25 cellular contexts compared by ENCODE assay signal in the genomic region with DNA sequence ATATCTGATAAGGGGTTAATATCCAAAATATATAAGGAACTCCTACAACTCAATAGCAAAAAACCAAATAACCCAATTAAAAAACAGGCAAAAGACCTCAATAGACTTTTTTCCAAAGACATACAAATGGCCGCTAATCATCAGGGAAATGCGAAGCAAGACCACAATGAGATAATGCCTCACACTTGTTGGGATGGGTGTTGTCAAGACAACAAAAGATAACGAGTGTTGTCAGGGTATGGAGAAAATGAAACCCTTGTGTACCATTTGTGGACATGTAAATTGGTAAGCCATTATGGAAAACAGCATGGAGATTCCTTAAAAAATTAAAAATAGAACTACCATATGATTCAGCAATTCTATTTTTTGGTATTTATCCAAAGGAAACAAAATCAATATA.
"Had no signal": no experiment of that assay in that cellular context is flagged by ENCODE, and none has a peak within 500 bp of the region (broad histone marks: within the 10 kb centered on the region; RNA-seq: fewer than 3 reads in every experiment).

No MANE protein-coding gene starts in this region.

- H3K27ac ChIP-seq: hepatocyte, left ventricle myocardium inferior, neural progenitor cell, neutrophil, ovary, prostate gland, skin epidermis, stomach, testis, thyroid gland, transverse colon, upper lobe of right lung had no signal

- H3K36me3 ChIP-seq: left ventricle myocardium inferior, neural progenitor cell, neutrophil, ovary, prostate gland, stomach, thyroid gland, transverse colon, upper lobe of right lung had no signal

- H3K79me2 ChIP-seq: hepatocyte had no signal

- H3K27me3 ChIP-seq: hepatocyte, neural progenitor cell, neutrophil, ovary, stomach, testis, thyroid gland, transverse colon, upper lobe of right lung had no signal

- H3K4me3 ChIP-seq: hepatocyte, left ventricle myocardium inferior, lung, neural progenitor cell, ovary, prostate gland, skin epidermis, stomach, testis, thyroid gland, transverse colon, upper lobe of right lung had no signal

- ATAC-seq: naive thymus-derived CD8-positive, alpha-beta T cell; right cardiac atrium; sciatic nerve; stimulated activated naive B cell treated with anti-CD40 and anti-IgM and Interleukin-4, amounts not matched to agents 10 μg/mL and 1 μg/mL and 100 μg/mL, for 72 hours; stimulated activated naive CD8-positive, alpha-beta T cell treated with anti-CD3 and anti-CD28 coated beads, Interleukin-15, Interleukin-2, amounts not matched to agents 100 U/mL and 50 U/mL, for 24 hours; upper lobe of right lung had no signal

- H3K9me3 ChIP-seq: left ventricle myocardium inferior, neutrophil, ovary, prostate gland, testis, thyroid gland, transverse colon, upper lobe of right lung had no signal

- H3K4me2 ChIP-seq: hepatocyte, neural progenitor cell had no signal

- H3K9ac ChIP-seq: neural progenitor cell had no signal

- DNase-seq: islet precursor cell; left ventricle myocardium inferior; naive thymus-derived CD8-positive, alpha-beta T cell; occipital lobe; ovary; retina; right cardiac atrium; stimulated activated CD4-positive, alpha-beta T cell treated with anti-CD3 and anti-CD28 coated beads, Interleukin-12 subunit alpha, Interleukin-12 subunit beta, amount 100 ng/mL, for 4 hours; stimulated activated CD4-positive, alpha-beta T cell treated with anti-CD3 and anti-CD28 coated beads, Interleukin-15, amount 100 ng/mL, for 24 hours; stimulated activated CD4-positive, alpha-beta T cell treated with anti-CD3 and anti-CD28 coated beads, Interleukin-2, amount 100 ng/mL, for 24 hours; stimulated activated CD4-positive, alpha-beta T cell treated with anti-CD3 and anti-CD28 coated beads, Interleukin-4, amount 100 ng/mL, for 1 hour; stimulated activated naive B cell treated with anti-CD40 and anti-IgM and Interleukin-4, amounts not matched to agents 10 μg/mL and 1 μg/mL and 100 μg/mL, for 72 hours; stimulated activated naive CD8-positive, alpha-beta T cell treated with anti-CD3 and anti-CD28 coated beads, Interleukin-15, Interleukin-2, amounts not matched to agents 100 U/mL and 50 U/mL, for 24 hours; stomach; testis; thyroid gland; transverse colon; upper lobe of right lung had no signal

- H3K4me1 ChIP-seq: left ventricle myocardium inferior, neural progenitor cell, prostate gland, stomach, testis, thyroid gland, transverse colon, upper lobe of right lung had no signal
